ENCODE assay signal across 8 cellular contexts in genomic region chr1:6440198-6441126, GRCh38. TPM values are rescaled to one million over a fixed set of nuclear protein-coding genes. Genes with fewer than 3 reads are reported as not detected.
DNase-seq lines count a peak whose midpoint lies in the region; ATAC-seq, FAIRE-seq and TF ChIP-seq lines count a peak whose summit lies in the region.

No MANE protein-coding gene starts in this region.

- no peak overlapping the region for H3K27ac ChIP-seq in osteoblast (ENCODE audit: low read depth, low read length)

- no peaks in the 10 kb centered on the region for H3K36me3 ChIP-seq in osteoblast (ENCODE audit: insufficient read depth, low read length)

- no peak overlapping the region for H3K4me2 ChIP-seq in osteoblast (ENCODE audit: insufficient read depth, low read length)

- no peaks in the 10 kb centered on the region for H3K4me1 ChIP-seq in osteoblast (ENCODE audit: insufficient read depth, low read length)

- no peak overlapping the region for H2AFZ ChIP-seq in osteoblast (ENCODE audit: low read length)

- H3K9me3 ChIP-seq in osteoblast (ENCODE audit: low read depth, low read length) = no peaks in the 10 kb centered on the region

- no peak for FAIRE-seq in H54 (lab: Jason Lieb, UNC)

- H3K27me3 ChIP-seq in osteoblast (ENCODE audit: insufficient read depth, low read length) = peaks cover 12% of the 10 kb centered on the region

- no peak overlapping the region for H3K4me3 ChIP-seq in osteoblast (ENCODE audit: insufficient read depth, low read length)

- peaks cover 16 to 18% of the 10 kb centered on the region in 2 donors for H3K4me1 Mint-ChIP-seq in effector memory CD8-positive, alpha-beta T cell (ENCODE audit: low read depth in 2 of 2)

- H3K36me3 Mint-ChIP-seq in effector memory CD8-positive, alpha-beta T cell (ENCODE audit: insufficient read depth) = no peaks in the 10 kb centered on the region

- ATAC-seq in effector memory CD8-positive, alpha-beta T cell (replicated peaks) = peak; percentile 94
- ATAC-seq in HG02798 (IDR thresholded peaks at IDR 0.05; ENCODE audit: poor library complexity, unreplicated experiment) (no peak), HG02678 (IDR thresholded peaks at IDR 0.05; ENCODE audit: unreplicated experiment) (no peak)

- no peak for TF ChIP-seq CTCF in osteoblast (IDR thresholded peaks at IDR 0.05; ENCODE audit: extremely low read depth, low read depth, low read length)

- peak; percentile 63 for DNase-seq in GM03348 (ENCODE audit: low spot score)
- peak; percentile 45 for DNase-seq in NCI-H1048 (lab: John Stamatoyannopoulos, UW)
- DNase-seq in activated CD4-positive, alpha-beta T cell treated with anti-CD3 and anti-CD28 coated beads, Interleukin-2, amount 50 U/mL, for 48 hours = peak; percentile 76 to 77
- DNase-seq in effector memory CD8-positive, alpha-beta T cell = peak; percentile 58 to 71 (median 70)
- peak; percentile 96 for DNase-seq in osteoblast (ENCODE audit: insufficient read length, low spot score, missing footprints)
- DNase-seq in H54 (ENCODE audit: insufficient read length, low spot score) = no peak

- H4K20me1 ChIP-seq in osteoblast (ENCODE audit: insufficient read depth, low read length) = no peaks in the 10 kb centered on the region

- H3K9me3 Mint-ChIP-seq in effector memory CD8-positive, alpha-beta T cell = no peaks in the 10 kb centered on the region

- no peak for TF ChIP-seq POLR2A in H54 (IDR thresholded peaks at IDR 0.05; ENCODE audit: low read depth, low read length)

- H3K4me3 Mint-ChIP-seq in effector memory CD8-positive, alpha-beta T cell = peak overlapping the region; percentile 58 to 68

- H3K27me3 Mint-ChIP-seq in effector memory CD8-positive, alpha-beta T cell = peaks cover 35 to 56% of the 10 kb centered on the region in 2 donors

- no peak overlapping the region for H3K27ac Mint-ChIP-seq in effector memory CD8-positive, alpha-beta T cell

- H3K79me2 ChIP-seq in osteoblast (ENCODE audit: insufficient read depth, low read length) = no peaks in the 10 kb centered on the region

RNA-seq across cellular contexts. Expression of gene ESPN, which starts 15.9 kb away (rescaled TPM):
- total RNA-seq in osteoblast = not detected in 2 replicates

RNA-seq across cellular contexts. Expression of gene HES2, which starts 20.7 kb away (rescaled TPM):
- not detected in 2 replicates for total RNA-seq in osteoblast

RNA-seq across cellular contexts. Expression of gene TNFRSF25, which starts 25.5 kb away (rescaled TPM):
- total RNA-seq in osteoblast = 3.3 and 5.0 TPM in 2 replicates

RNA-seq across cellular contexts. Expression of gene ACOT7, which starts 46.9 kb away (rescaled TPM):
- 9.1 and 10.9 TPM in 2 replicates for total RNA-seq in osteoblast

RNA-seq across cellular contexts. Expression of gene PLEKHG5, which starts 51.0 kb away (rescaled TPM):
- 11.2 and 13.3 TPM in 2 replicates for total RNA-seq in osteoblast
